In genomic region chr1:145823565-145824498, GRCh38 we compare ENCODE assay signal across 1 cellular context.
TF ChIP-seq lines count a peak whose summit lies in the region.

POLR3C (plus strand) TSS chr1:145824200; CDS start chr1:145825777, 1,577 bp downstream.
RNF115 (minus strand) TSS chr1:145824095; CDS start chr1:145823873, 222 bp downstream.

TF ChIP-seq in HEK293, 187 proteins besides CTCF, POLR2A, EP300 and RAD21 (continued from another document and continues in another):
- TF ChIP-seq ZNF398 (tag by site-specific recombination; IDR thresholded peaks at IDR 0.05) (0 out of 2 replicates have a peak, but pooled peaks have one; percentile 25), ZSCAN4 (tag by site-specific recombination; IDR thresholded peaks at IDR 0.05) (0 out of 2 replicates have a peak, but pooled peaks have one; percentile 18), ZNF184 (tag by site-specific recombination; IDR thresholded peaks at IDR 0.05) (0 out of 2 replicates have a peak, but pooled peaks have one; percentile 29), SP7 (tag by site-specific recombination; IDR thresholded peaks at IDR 0.05) (peak; percentile 69), HOXA7 (CRISPR knock-in tag; IDR thresholded peaks at IDR 0.05; ENCODE audit: borderline replicate concordance) (no peak), ZNF114 (tag by site-specific recombination; IDR thresholded peaks at IDR 0.05) (no peak), ZNF19 (tag by site-specific recombination; IDR thresholded peaks at IDR 0.05; ENCODE audit: low read depth) (no peak), MZF1 (tag by site-specific recombination; IDR thresholded peaks at IDR 0.05; ENCODE audit: borderline replicate concordance) (no peak), ZNF449 (tag by site-specific recombination; IDR thresholded peaks at IDR 0.05) (peak; percentile 78; the same call in 1 of the 2 replicates), ZNF148 (tag by site-specific recombination; IDR thresholded peaks at IDR 0.05; ENCODE audit: borderline replicate concordance) (no peak), ZNF624 (tag by site-specific recombination; IDR thresholded peaks at IDR 0.05) (no peak), TCF7L2 (IDR thresholded peaks at IDR 0.05; ENCODE audit: borderline replicate concordance, low read depth, low read length) (no peak), ZNF239 (tag by site-specific recombination; IDR thresholded peaks at IDR 0.05) (no peak), ZNF169 (tag by site-specific recombination; IDR thresholded peaks at IDR 0.05) (no peak), ZNF223 (tag by site-specific recombination; IDR thresholded peaks at IDR 0.05) (peak; percentile 71; the same call in 1 of the 2 replicates), ZNF202 (tag by site-specific recombination; IDR thresholded peaks at IDR 0.05; ENCODE audit: borderline replicate concordance) (no peak), ZNF211 (tag by site-specific recombination; IDR thresholded peaks at IDR 0.05; ENCODE audit: low read depth) (no peak), KLF16 (tag by site-specific recombination; IDR thresholded peaks at IDR 0.05) (0 out of 2 replicates have a peak, but pooled peaks have one; percentile 54), ZNF645 (tag by site-specific recombination; IDR thresholded peaks at IDR 0.05) (no peak), ZNF777 (tag by site-specific recombination; IDR thresholded peaks at IDR 0.05; ENCODE audit: borderline replicate concordance) (peak; percentile 65; the same call in 1 of the 2 replicates), KLF1 (tag by site-specific recombination; IDR thresholded peaks at IDR 0.05) (no peak), ZNF155 (tag by site-specific recombination; IDR thresholded peaks at IDR 0.05) (no peak), ZNF350 (tag by site-specific recombination; IDR thresholded peaks at IDR 0.05) (no peak), TSHZ1 (tag by site-specific recombination; IDR thresholded peaks at IDR 0.05; ENCODE audit: borderline replicate concordance) (0 out of 2 replicates have a peak, but pooled peaks have one; percentile 23), ZNF16 (tag by site-specific recombination; IDR thresholded peaks at IDR 0.05; ENCODE audit: low read depth) (0 out of 2 replicates have a peak, but pooled peaks have one; percentile 10), SALL2 (tag by site-specific recombination; IDR thresholded peaks at IDR 0.05; ENCODE audit: borderline replicate concordance) (no peak), ZNF24 (tag by site-specific recombination; IDR thresholded peaks at IDR 0.05) (0 out of 2 replicates have a peak, but pooled peaks have one; percentile 54), HIC1 (tag by site-specific recombination; IDR thresholded peaks at IDR 0.05) (peak; percentile 34; the same call in 1 of the 2 replicates), ZNF670 (tag by site-specific recombination; IDR thresholded peaks at IDR 0.05; ENCODE audit: low read depth) (no peak), IKZF3 (tag by site-specific recombination; IDR thresholded peaks at IDR 0.05) (peak; percentile 69; the same call in 1 of the 2 replicates), ZNF596 (tag by site-specific recombination; IDR thresholded peaks at IDR 0.05) (no peak), PRDM10 (tag by site-specific recombination; IDR thresholded peaks at IDR 0.05) (peak; percentile 79), SETDB1 (IDR thresholded peaks at IDR 0.05; ENCODE audit: insufficient read length, low read length) (no peak), ZNF426 (tag by site-specific recombination; IDR thresholded peaks at IDR 0.05) (no peak), ZNF747 (tag by site-specific recombination; IDR thresholded peaks at IDR 0.05) (no peak), ZNF621 (tag by site-specific recombination; IDR thresholded peaks at IDR 0.05) (no peak), KLF17 (tag by site-specific recombination; IDR thresholded peaks at IDR 0.05) (no peak; the same call in none of the 2 replicates), ZNF433 (tag by site-specific recombination; IDR thresholded peaks at IDR 0.05; ENCODE audit: low read depth) (no peak)
